20 cellular contexts compared by ENCODE assay signal in the genomic region with DNA sequence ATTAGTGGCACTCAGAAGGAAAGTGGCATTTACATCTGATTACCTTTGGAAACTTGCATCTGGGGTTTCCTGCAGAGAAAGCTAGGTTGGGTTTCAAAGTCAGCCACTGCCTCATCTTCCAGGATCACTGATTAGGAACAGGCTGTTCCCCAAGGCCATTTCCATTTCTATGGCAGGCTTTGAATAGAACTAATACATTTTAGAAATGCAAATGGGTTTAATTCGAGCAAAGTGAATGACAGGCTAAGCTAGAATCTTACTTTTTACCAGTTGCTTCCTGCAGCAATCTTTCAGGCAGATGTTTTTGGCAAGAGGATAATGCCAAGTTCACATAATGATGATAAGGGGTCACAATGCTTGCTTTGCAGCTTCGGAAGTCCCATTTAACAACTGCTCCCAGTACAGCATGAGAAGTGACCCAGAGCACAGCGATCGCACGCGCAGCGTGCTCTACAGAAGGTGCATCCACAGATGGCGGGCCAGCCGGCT.
DNase-seq lines count a peak whose midpoint lies in the region; ATAC-seq and TF ChIP-seq lines count a peak whose summit lies in the region.
"Had no signal": no experiment of that assay in that cellular context is flagged by ENCODE, and none has a peak within 500 bp of the region (broad histone marks: within the 10 kb centered on the region; RNA-seq: fewer than 3 reads in every experiment).

No MANE protein-coding gene starts in this region.

- TF ChIP-seq POLR2A in gastrocnemius medialis (IDR thresholded peaks at IDR 0.05) = no peak

- H3K4me1 Mint-ChIP-seq in activated CD8-positive, alpha-beta memory T cell treated with anti-CD3 and anti-CD28 coated beads, Interleukin-2, amount 10 ng/mL, durations not matched to agents 7 days and 5 days = no peaks in the 10 kb centered on the region

- H3K27me3 ChIP-seq in A673 (replicated peaks; ENCODE audit: insufficient read depth, low read depth, low read length, poor library complexity) (no peaks in the 10 kb centered on the region), HUES48 (ENCODE audit: control insufficient read depth, insufficient read depth, low read length) (no peaks in the 10 kb centered on the region), gastrocnemius medialis (no peaks in the 10 kb centered on the region)
- H3K27me3 ChIP-seq: breast epithelium, SJCRH30 had no signal

- no peaks in the 10 kb centered on the region for H3K36me3 Mint-ChIP-seq in activated CD8-positive, alpha-beta memory T cell treated with anti-CD3 and anti-CD28 coated beads, Interleukin-2, amount 10 ng/mL, durations not matched to agents 7 days and 5 days

- H3K4me3 ChIP-seq in A673 (ENCODE audit: low read depth, low read length, poor library complexity, severe bottlenecking) (no peak overlapping the region), HUES48 (ENCODE audit: low read depth, low read length) (no peak overlapping the region), OCI-LY7 (ENCODE audit: low read depth, low read length, poor library complexity, severe bottlenecking) (no peak overlapping the region), gastrocnemius medialis (no peak overlapping the region)
- H3K4me3 ChIP-seq: breast epithelium, lung, SJCRH30, suprapubic skin had no signal

- H3K27me3 Mint-ChIP-seq in activated CD8-positive, alpha-beta memory T cell treated with anti-CD3 and anti-CD28 coated beads, Interleukin-2, amount 10 ng/mL, durations not matched to agents 7 days and 5 days = peaks cover 14% of the 10 kb centered on the region
- H3K27me3 Mint-ChIP-seq: activated CD4-positive, alpha-beta T cell treated with anti-CD3 and anti-CD28 coated beads, Interleukin-2, amount 10 ng/mL, durations not matched to agents 24 days and 14 days had no signal

- no peak overlapping the region for H3K9ac ChIP-seq in HUES48 (ENCODE audit: low read depth, low read length)

- H3K9me3 Mint-ChIP-seq in activated CD8-positive, alpha-beta memory T cell treated with anti-CD3 and anti-CD28 coated beads, Interleukin-2, amount 10 ng/mL, durations not matched to agents 7 days and 5 days (ENCODE audit: low read depth) = no peaks in the 10 kb centered on the region
- H3K9me3 Mint-ChIP-seq: activated CD4-positive, alpha-beta T cell treated with anti-CD3 and anti-CD28 coated beads, Interleukin-2, amount 10 ng/mL, durations not matched to agents 24 days and 14 days; activated naive CD4-positive, alpha-beta T cell treated with anti-CD3 and anti-CD28 coated beads for 36 hours; activated T-cell treated with anti-CD3 and anti-CD28 coated beads, Interleukin-2, amount 50 U/mL, for 72 hours had no signal

- no peak overlapping the region for H3K27ac Mint-ChIP-seq in activated CD8-positive, alpha-beta memory T cell treated with anti-CD3 and anti-CD28 coated beads, Interleukin-2, amount 10 ng/mL, durations not matched to agents 7 days and 5 days
- H3K27ac Mint-ChIP-seq: activated CD4-positive, alpha-beta T cell treated with anti-CD3 and anti-CD28 coated beads, Interleukin-2, amount 10 ng/mL, durations not matched to agents 24 days and 14 days; activated naive CD4-positive, alpha-beta T cell treated with anti-CD3 and anti-CD28 coated beads for 36 hours; activated T-cell treated with anti-CD3 and anti-CD28 coated beads, Interleukin-2, amount 50 U/mL, for 72 hours had no signal

- BruUV-seq in A673 (replicated peaks; lab: Mats Ljungman, UMichigan) (no TSS peak), OCI-LY7 (replicated peaks; lab: Mats Ljungman, UMichigan) (no TSS peak)

- CTCF ChIA-PET in A673 (lab: Charles Lee) (no interaction called here), OCI-LY7 (lab: Charles Lee; ENCODE audit: unreplicated experiment) (no interaction called here)
- CTCF ChIA-PET in activated CD8-positive, alpha-beta memory T cell treated with anti-CD3 and anti-CD28 coated beads, Interleukin-2, amount 10 ng/mL, durations not matched to agents 7 days and 5 days (lab: Charles Lee) = no interaction called here

- H3K9me2 ChIP-seq in OCI-LY7 (ENCODE audit: insufficient read depth, low read length) = no peaks in the 10 kb centered on the region

- TF ChIP-seq CTCF in A673 (conservative IDR thresholded peaks at IDR 0.05; ENCODE audit: low read depth, low read length) = no peak
- no peak for TF ChIP-seq CTCF in OCI-LY7 (conservative IDR thresholded peaks at IDR 0.05; ENCODE audit: low read length)
- TF ChIP-seq CTCF in gastrocnemius medialis (IDR thresholded peaks at IDR 0.05 in 4 of 5, conservative IDR thresholded peaks at IDR 0.05 in 1 of 5) = no peak

- DNase-seq in A673 (ENCODE audit: low spot score) = peak; percentile 67
- DNase-seq in OCI-LY7 (ENCODE audit: low spot score) = no peak
- DNase-seq in iPS-NIHi7 (ENCODE audit: extremely low spot score) = peak; percentile 66
- no peak for DNase-seq in gastrocnemius medialis
- DNase-seq in activated CD4-positive, alpha-beta T cell treated with anti-CD3 and anti-CD28 coated beads for 4 hours = no peak
- no peak for DNase-seq in stimulated activated naive CD8-positive, alpha-beta T cell treated with anti-CD3 and anti-CD28 coated beads, Interleukin-15, Interleukin-2, amounts not matched to agents 100 U/mL and 50 U/mL, for 24 hours
- DNase-seq in activated CD8-positive, alpha-beta memory T cell treated with anti-CD3 and anti-CD28 coated beads, Interleukin-2, amount 10 ng/mL, durations not matched to agents 7 days and 5 days = no peak
- DNase-seq: activated CD4-positive, alpha-beta T cell treated with anti-CD3 and anti-CD28 coated beads, Interleukin-2, amount 10 ng/mL, durations not matched to agents 24 days and 14 days; activated naive CD4-positive, alpha-beta T cell treated with anti-CD3 and anti-CD28 coated beads for 36 hours; activated T-cell treated with anti-CD3 and anti-CD28 coated beads, Interleukin-2, amount 50 U/mL, for 72 hours; effector memory CD4-positive, alpha-beta T cell; foreskin keratinocyte; hippocampal formation; NCI-H1930; NK-92 treated with Interleukin-12 subunit alpha and Interleukin-12 subunit beta, amount 100 ng/mL, for 24 hours; SJCRH30 had no signal

- H3K4me2 ChIP-seq in OCI-LY7 (ENCODE audit: low read length) = peak overlapping the region; percentile 5; the same call in 1 of the 2 replicates

- POLR2A ChIA-PET in A673 (lab: Charles Lee; ENCODE audit: low non-redundant PET) = no interaction called here
- POLR2A ChIA-PET in OCI-LY7 (lab: Charles Lee) = interaction anchor here (0.6 to 1.7 kb wide), 3 partner anchors 11 to 37 kb away, joined by 3 to 10 read pairs (median 3); no protein-coding TSS in a partner anchor

- no peaks in the 10 kb centered on the region for H3K79me2 ChIP-seq in OCI-LY7 (ENCODE audit: insufficient read depth, low read depth, low read length)

- intact Hi-C loops in A673 (cut with micrococcal nuclease; ENCODE audit: unreplicated experiment) (no loop called here), OCI-LY7 (cut with micrococcal nuclease; ENCODE audit: unreplicated experiment) (no loop called here), gastrocnemius medialis (cut with DNase I; ENCODE audit: low total_unique reads) (no loop called here)

- no peak overlapping the region for H3K4me3 Mint-ChIP-seq in activated CD8-positive, alpha-beta memory T cell treated with anti-CD3 and anti-CD28 coated beads, Interleukin-2, amount 10 ng/mL, durations not matched to agents 7 days and 5 days
- H3K4me3 Mint-ChIP-seq: activated CD4-positive, alpha-beta T cell treated with anti-CD3 and anti-CD28 coated beads, Interleukin-2, amount 10 ng/mL, durations not matched to agents 24 days and 14 days; activated naive CD4-positive, alpha-beta T cell treated with anti-CD3 and anti-CD28 coated beads for 36 hours; activated T-cell treated with anti-CD3 and anti-CD28 coated beads, Interleukin-2, amount 50 U/mL, for 72 hours had no signal

- H3K4me1 ChIP-seq in A673 (ENCODE audit: insufficient read depth, low read length, poor library complexity, severe bottlenecking) = peaks cover 10% of the 10 kb centered on the region
- peaks cover 39% of the 10 kb centered on the region for H3K4me1 ChIP-seq in HUES48 (ENCODE audit: control insufficient read depth, insufficient read depth, low read length)
- peaks cover 13% of the 10 kb centered on the region for H3K4me1 ChIP-seq in OCI-LY7 (ENCODE audit: insufficient read depth, low read length, poor library complexity, severe bottlenecking)
- no peaks in the 10 kb centered on the region for H3K4me1 ChIP-seq in gastrocnemius medialis
- H3K4me1 ChIP-seq: breast epithelium had no signal

- H3K36me3 ChIP-seq in A673 (ENCODE audit: insufficient read depth, low read length, poor library complexity, severe bottlenecking) (no peaks in the 10 kb centered on the region), HUES48 (ENCODE audit: control insufficient read depth, insufficient read depth, low read length) (no peaks in the 10 kb centered on the region), OCI-LY7 (ENCODE audit: insufficient read depth, low read length) (no peaks in the 10 kb centered on the region), gastrocnemius medialis (no peaks in the 10 kb centered on the region)
- H3K36me3 ChIP-seq: breast epithelium, SJCRH30, suprapubic skin had no signal

- no peaks in the 10 kb centered on the region for H3K9me3 ChIP-seq in A673 (ENCODE audit: low read depth, low read length, poor library complexity, severe bottlenecking)
- no peaks in the 10 kb centered on the region for H3K9me3 ChIP-seq in HUES48 (ENCODE audit: control insufficient read depth, insufficient read depth, low read length)
- H3K9me3 ChIP-seq in OCI-LY7 (ENCODE audit: low read length) = no peaks in the 10 kb centered on the region
- no peaks in the 10 kb centered on the region for H3K9me3 ChIP-seq in gastrocnemius medialis
- H3K9me3 ChIP-seq: SJCRH30, suprapubic skin had no signal

- no peaks in the 10 kb centered on the region for H4K20me1 ChIP-seq in OCI-LY7 (ENCODE audit: insufficient read depth, low read length)

- in situ Hi-C loops in gastrocnemius medialis (cut with MboI; ENCODE audit: low sequenced_read_pairs in 4 of 4) = no loop called here

- peak overlapping the region; percentile 42; the same call in 1 of the 2 replicates for H2AFZ ChIP-seq in OCI-LY7 (ENCODE audit: low read length)

- H3K27ac ChIP-seq in A673 (ENCODE audit: low read depth, low read length, poor library complexity, severe bottlenecking) = no peak overlapping the region
- H3K27ac ChIP-seq in HUES48 (ENCODE audit: low read depth, low read length) = peak overlapping the region; percentile 79
- H3K27ac ChIP-seq in OCI-LY7 (ENCODE audit: low read depth, low read length, poor library complexity, severe bottlenecking) = no peak overlapping the region
- no peak overlapping the region for H3K27ac ChIP-seq in gastrocnemius medialis
- H3K27ac ChIP-seq: breast epithelium, foreskin keratinocyte, SJCRH30, suprapubic skin had no signal

- ATAC-seq in gastrocnemius medialis = no peak
- ATAC-seq in stimulated activated naive CD8-positive, alpha-beta T cell treated with anti-CD3 and anti-CD28 coated beads, Interleukin-15, Interleukin-2, amounts not matched to agents 100 U/mL and 50 U/mL, for 24 hours = no peak
- ATAC-seq in activated CD8-positive, alpha-beta memory T cell treated with anti-CD3 and anti-CD28 coated beads, Interleukin-2, amount 10 ng/mL, durations not matched to agents 7 days and 5 days = no peak
- ATAC-seq: activated T-cell treated with anti-CD3 and anti-CD28 coated beads, Interleukin-2, amount 50 U/mL, for 72 hours; foreskin keratinocyte had no signal

Comparison
In these comparisons a context has a peak if more than half of its experiments do, and no peak if none do; other contexts are left out.
1. DNase-seq: peak in A673 (single experiment) and iPS-NIHi7 (single experiment); none in OCI-LY7 (single experiment), gastrocnemius medialis (0 of 2), activated CD4-positive, alpha-beta T cell treated with anti-CD3 and anti-CD28 coated beads for 4 hours (0 of 2), stimulated activated naive CD8-positive, alpha-beta T cell treated with anti-CD3 and anti-CD28 coated beads, Interleukin-15, Interleukin-2, amounts not matched to agents 100 U/mL and 50 U/mL, for 24 hours (single experiment) and activated CD8-positive, alpha-beta memory T cell treated with anti-CD3 and anti-CD28 coated beads, Interleukin-2, amount 10 ng/mL, durations not matched to agents 7 days and 5 days (single experiment).